ENCODE assay signal across 7 cellular contexts in genomic region chr1:30106125-30106524, GRCh38.
A peak's percentile ranks its signal among the peaks of the same experiment; 100 is the strongest.
DNase-seq lines count a peak whose midpoint lies in the region; TF ChIP-seq lines count a peak whose summit lies in the region.

No MANE protein-coding gene starts in this region.

- 52 to 53% methylated on average over 2 to 8 of the region's 8 CpGs for WGBS in endodermal cell (ENCODE audit: insufficient coverage in 1 of 2, insufficient read length in 1 of 2), 2 experiments

- H3K9me3 ChIP-seq in endodermal cell (ENCODE audit: control insufficient read depth, low read length): no peaks in the 10 kb centered on the region

- H3K27ac ChIP-seq in endodermal cell (ENCODE audit: low read depth, low read length): no peak overlapping the region

- H3K36me3 ChIP-seq in endodermal cell (ENCODE audit: control insufficient read depth, insufficient read depth, low read length): no peaks in the 10 kb centered on the region

- H3K27me3 Mint-ChIP-seq in endodermal cell (ENCODE audit: insufficient read depth): peaks cover 20% of the 10 kb centered on the region
- H3K27me3 Mint-ChIP-seq in osteocyte (ENCODE audit: unreplicated experiment): peaks cover 49% of the 10 kb centered on the region

- H3K9ac ChIP-seq in endodermal cell (ENCODE audit: extremely low read depth, low read length, poor library complexity, severe bottlenecking): no peak overlapping the region

- H3K9me3 Mint-ChIP-seq in endodermal cell: no peaks in the 10 kb centered on the region
- no peaks in the 10 kb centered on the region for H3K9me3 Mint-ChIP-seq in osteocyte (ENCODE audit: unreplicated experiment)

- TF ChIP-seq CTCF in GM12875 (IDR thresholded peaks at IDR 0.05; ENCODE audit: borderline replicate concordance, insufficient read depth, low read depth, low read length): peak; percentile 66
- peak; percentile 88 for TF ChIP-seq CTCF in endodermal cell (conservative IDR thresholded peaks at IDR 0.05)
- peak; percentile 63 for TF ChIP-seq CTCF in osteocyte (IDR thresholded peaks at IDR 0.05)

- H3K4me3 ChIP-seq in GM12875 (ENCODE audit: low read depth, low read length) (no peak overlapping the region), endodermal cell (ENCODE audit: low read length) (no peak overlapping the region)

- no peaks in the 10 kb centered on the region for H3K4me1 ChIP-seq in endodermal cell (ENCODE audit: control insufficient read depth, insufficient read depth, low read length)

- H3K4me1 Mint-ChIP-seq in endodermal cell (peaks cover 1% of the 10 kb centered on the region), osteocyte (ENCODE audit: unreplicated experiment) (no peaks in the 10 kb centered on the region)

- no peak overlapping the region for H3K27ac Mint-ChIP-seq in endodermal cell
- no peak overlapping the region for H3K27ac Mint-ChIP-seq in osteocyte (ENCODE audit: unreplicated experiment)

- no peaks in the 10 kb centered on the region for H3K27me3 ChIP-seq in endodermal cell (ENCODE audit: control insufficient read depth, insufficient read depth, low read length, poor library complexity, severe bottlenecking)

- no peaks in the 10 kb centered on the region for H3K36me3 Mint-ChIP-seq in endodermal cell (ENCODE audit: low read depth)
- no peaks in the 10 kb centered on the region for H3K36me3 Mint-ChIP-seq in osteocyte (ENCODE audit: unreplicated experiment)

- H3K4me3 Mint-ChIP-seq in endodermal cell (no peak overlapping the region), osteocyte (ENCODE audit: unreplicated experiment) (no peak overlapping the region)

- DNase-seq in NCI-H69 (lab: John Stamatoyannopoulos, UW) (peak; percentile 74), endodermal cell (peak; percentile 95), osteocyte (ENCODE audit: extremely low spot score, unreplicated experiment) (no peak), germinal center (ENCODE audit: low spot score) (no peak), NCI-H226 (no peak)
- DNase-seq in stimulated activated CD4-positive, alpha-beta T cell treated with anti-CD3 and anti-CD28 coated beads, Interleukin-4, amount 100 ng/mL, for 24 hours: no peak

Comparison
In these comparisons a context has a peak if more than half of its experiments do, and no peak if none do; other contexts are left out.
1. DNase-seq: peak in NCI-H69 (single experiment) and endodermal cell (single experiment); none in osteocyte (single experiment), germinal center (single experiment), NCI-H226 (single experiment) and stimulated activated CD4-positive, alpha-beta T cell treated with anti-CD3 and anti-CD28 coated beads, Interleukin-4, amount 100 ng/mL, for 24 hours (single experiment).
2. Peak in every context shown above with its lines, with median percentiles within 50 percentile points of each other: CTCF ChIP-seq.